8 cellular contexts compared by ENCODE assay signal in genomic region chr11:57310630-57311086, GRCh38. TPM values are rescaled to one million over a fixed set of nuclear protein-coding genes. Genes with fewer than 3 reads are reported as not detected.
DNase-seq lines count a peak whose midpoint lies in the region; ATAC-seq, FAIRE-seq and TF ChIP-seq lines count a peak whose summit lies in the region.

No MANE protein-coding gene starts in this region.

- H2AFZ ChIP-seq in K562 (ENCODE audit: low read depth, low read length) (no peak overlapping the region), HepG2 (ENCODE audit: low read length) (no peak overlapping the region)

- in situ Hi-C loops in K562 (cut with MboI) (no loop called here), HepG2 (cut with HindIII; ENCODE audit: extremely low pct_ligation_motif_present, low pct_unique_long_range_greater_than_20kb) (no loop called here), GM13976 (cut with MboI; ENCODE audit: low sequenced_read_pairs, unreplicated experiment) (no loop called here)

- H3K9ac ChIP-seq in K562 (ENCODE audit: insufficient read depth in 1 of 2, low read depth in 2 of 2, low read length in 2 of 2) (peak overlapping the region; percentile 12 to 19; a peak in 2 of 4 replicates), HepG2 (ENCODE audit: insufficient read depth, low read depth, low read length) (peak overlapping the region; percentile 56)

- TF ChIP-seq RAD21 in K562 (CRISPR knock-in tag; conservative IDR thresholded peaks at IDR 0.05 in 1 of 2, IDR thresholded peaks at IDR 0.05 in 1 of 2) (no peak), HepG2 (CRISPR knock-in tag; IDR thresholded peaks at IDR 0.05) (no peak)

- peaks cover 19% of the 10 kb centered on the region for H4K20me1 ChIP-seq in K562 (replicated peaks; ENCODE audit: control insufficient read depth, insufficient read depth, low read length)
- H4K20me1 ChIP-seq in HepG2 (ENCODE audit: insufficient read depth, low read length) = no peaks in the 10 kb centered on the region

- H3K36me3 ChIP-seq in K562 (ENCODE audit: control insufficient read depth, insufficient read depth, low read length) (peaks cover 66% of the 10 kb centered on the region), HepG2 (replicated peaks in 1 of 2; ENCODE audit: control insufficient read depth in 1 of 2, insufficient read depth in 2 of 2, low read length in 2 of 2) (peaks cover 11 to 16% of the 10 kb centered on the region in 2 experiments; a peak in 4 of 5 replicates), uterus (no peaks in the 10 kb centered on the region)

- TF ChIP-seq CTCF in K562 (IDR thresholded peaks at IDR 0.05 in 2 of 3, conservative IDR thresholded peaks at IDR 0.05 in 1 of 3; ENCODE audit: insufficient read depth in 2 of 3, low read depth in 1 of 3, low read length in 3 of 3) (no peak), HepG2 (CRISPR knock-in tag; IDR thresholded peaks at IDR 0.05) (no peak), uterus (IDR thresholded peaks at IDR 0.05) (no peak), GM13976 (IDR thresholded peaks at IDR 0.05; ENCODE audit: borderline replicate concordance, control extremely low read depth, extremely low read depth, insufficient read depth, missing control alignments) (no peak)

- no peaks in the 10 kb centered on the region for H3K9me3 ChIP-seq in K562 (replicated peaks; ENCODE audit: control insufficient read depth, insufficient read depth, low read depth, low read length)
- H3K9me3 ChIP-seq in HepG2 (ENCODE audit: low read length) = no peaks in the 10 kb centered on the region
- no peaks in the 10 kb centered on the region for H3K9me3 ChIP-seq in uterus

- peaks cover 2% of the 10 kb centered on the region for H3K36me3 Mint-ChIP-seq in activated naive CD8-positive, alpha-beta T cell treated with anti-CD3 and anti-CD28 coated beads, Interleukin-2, amount 10 ng/mL, durations not matched to agents 7 days and 5 days
- peaks cover 20% of the 10 kb centered on the region for H3K36me3 Mint-ChIP-seq in activated naive CD8-positive, alpha-beta T cell treated with anti-CD3 and anti-CD28 coated beads for 36 hours

- no peaks in the 10 kb centered on the region for H3K9me3 Mint-ChIP-seq in activated naive CD8-positive, alpha-beta T cell treated with anti-CD3 and anti-CD28 coated beads, Interleukin-2, amount 10 ng/mL, durations not matched to agents 7 days and 5 days
- H3K9me3 Mint-ChIP-seq in activated naive CD8-positive, alpha-beta T cell treated with anti-CD3 and anti-CD28 coated beads for 36 hours = no peaks in the 10 kb centered on the region

- ATAC-seq in activated naive CD8-positive, alpha-beta T cell treated with anti-CD3 and anti-CD28 coated beads, Interleukin-2, amount 10 ng/mL, durations not matched to agents 7 days and 5 days (ENCODE audit: low read depth) = no peak
- ATAC-seq in K562 (no peak), HepG2 (peak; percentile 7), GM21737 (IDR thresholded peaks at IDR 0.05; ENCODE audit: unreplicated experiment) (no peak)

- H3K27me3 Mint-ChIP-seq in activated naive CD8-positive, alpha-beta T cell treated with anti-CD3 and anti-CD28 coated beads, Interleukin-2, amount 10 ng/mL, durations not matched to agents 7 days and 5 days = no peaks in the 10 kb centered on the region
- H3K27me3 Mint-ChIP-seq in activated naive CD8-positive, alpha-beta T cell treated with anti-CD3 and anti-CD28 coated beads for 36 hours = no peaks in the 10 kb centered on the region

- intact Hi-C loops in K562 (cut with micrococcal nuclease) (loop anchor here (1.0 kb wide), 1 partner anchor 12 kb away; no protein-coding TSS in a partner anchor), HepG2 (cut with micrococcal nuclease; ENCODE audit: unreplicated experiment) (loop anchor here (1.0 kb wide), 1 partner anchor 15 kb away; no protein-coding TSS in a partner anchor), uterus (cut with DNase I; ENCODE audit: low total_unique reads) (no loop called here)

- H3K27ac Mint-ChIP-seq in activated naive CD8-positive, alpha-beta T cell treated with anti-CD3 and anti-CD28 coated beads, Interleukin-2, amount 10 ng/mL, durations not matched to agents 7 days and 5 days = peak overlapping the region; percentile 9
- H3K27ac Mint-ChIP-seq in activated naive CD8-positive, alpha-beta T cell treated with anti-CD3 and anti-CD28 coated beads for 36 hours = no peak overlapping the region

- WGBS in K562 (ENCODE audit: insufficient coverage, low coverage, missing lambda C conversion rate) = 62% methylated on average over 6 of the region's 6 CpGs
- 40% methylated on average over 4 of the region's 6 CpGs for WGBS in HepG2 (ENCODE audit: low lambda C conversion rate)

- CTCF ChIA-PET in K562 (lab: Yijun Ruan, JAX; ENCODE audit: low intra/inter-chr PET ratio) (no interaction called here), HepG2 (lab: Yijun Ruan, JAX; ENCODE audit: low intra/inter-chr PET ratio, low total read pairs) (no interaction called here)

- TF ChIP-seq EP300 in K562 (IDR thresholded peaks at IDR 0.05; ENCODE audit: low read length) (no peak), HepG2 (IDR thresholded peaks at IDR 0.05; ENCODE audit: low read depth in 2 of 2, low read length in 2 of 2) (0 out of 4 replicates have a peak, but pooled peaks of 1 of the 2 experiments have one; percentile 47), HepG2 (CRISPR knock-in tag; IDR thresholded peaks at IDR 0.05; ENCODE audit: borderline replicate concordance) (no peak)

- H3K4me1 ChIP-seq in K562 (replicated peaks in 1 of 2; ENCODE audit: control insufficient read depth in 2 of 2, insufficient read depth in 2 of 2, low read length in 2 of 2) (peaks cover 16 to 45% of the 10 kb centered on the region in 2 experiments), HepG2 (ENCODE audit: insufficient read depth, low read length) (peaks cover 71% of the 10 kb centered on the region), uterus (peaks cover 13 to 22% of the 10 kb centered on the region in 2 donors)

- H3K27ac ChIP-seq in K562 (ENCODE audit: extremely low read depth, low read depth, low read length) = peak overlapping the region; percentile 51; the same call in 2 of the 3 replicates
- H3K27ac ChIP-seq in HepG2 (ENCODE audit: extremely low read length, insufficient read depth, low read length) = peak overlapping the region; percentile 48
- peak overlapping the region; percentile 91 to 95 for H3K27ac ChIP-seq in uterus

- peak overlapping the region; percentile 48 for H3K4me2 ChIP-seq in K562 (ENCODE audit: insufficient read depth, low read length)
- peak overlapping the region; percentile 84 for H3K4me2 ChIP-seq in HepG2 (ENCODE audit: low read depth, low read length)

- peaks cover 7% of the 10 kb centered on the region for H3K9me1 ChIP-seq in K562 (ENCODE audit: control insufficient read depth, insufficient read depth, low read length)

- H3K27me3 ChIP-seq in K562 (ENCODE audit: control insufficient read depth in 2 of 2, insufficient read depth in 2 of 2, low read length in 2 of 2) (no peaks in the 10 kb centered on the region), HepG2 (ENCODE audit: control insufficient read depth in 1 of 2, insufficient read depth in 2 of 2, low read length in 2 of 2) (no peaks in the 10 kb centered on the region), uterus (no peaks in the 10 kb centered on the region)

- FAIRE-seq in K562 (lab: Jason Lieb, UNC) (no peak), HepG2 (lab: Jason Lieb, UNC) (peak; percentile 36)

- TF ChIP-seq POLR2A in K562 (conservative IDR thresholded peaks at IDR 0.05) (no peak), HepG2 (IDR thresholded peaks at IDR 0.05; ENCODE audit: insufficient read depth in 1 of 2, low read depth in 2 of 2, low read length in 2 of 2) (no peak), uterus (IDR thresholded peaks at IDR 0.05) (no peak)

- peaks cover 4% of the 10 kb centered on the region; the same call in 2 of the 3 replicates for H3K79me2 ChIP-seq in K562 (ENCODE audit: control insufficient read depth, insufficient read depth, low read length)
- no peaks in the 10 kb centered on the region for H3K79me2 ChIP-seq in HepG2 (ENCODE audit: insufficient read depth, low read length)

- BruUV-seq in K562 (replicated peaks; lab: Mats Ljungman, UMichigan) = no TSS peak
- BruUV-seq in HepG2 (replicated peaks; lab: Mats Ljungman, UMichigan) = no TSS peak

- DNase-seq in activated naive CD8-positive, alpha-beta T cell treated with anti-CD3 and anti-CD28 coated beads, Interleukin-2, amount 10 ng/mL, durations not matched to agents 7 days and 5 days = no peak
- DNase-seq in activated naive CD8-positive, alpha-beta T cell treated with anti-CD3 and anti-CD28 coated beads for 36 hours = no peak
- no peak for DNase-seq in K562 (ENCODE audit: extremely low read depth in 1 of 4, low spot score in 3 of 4)
- peak; percentile 78 for DNase-seq in HepG2 (ENCODE audit: low spot score)
- peak in 1 of 2 donors; percentile 73 for DNase-seq in uterus
- DNase-seq in activated CD8-positive, alpha-beta memory T cell treated with anti-CD3 and anti-CD28 coated beads for 24 hours = no peak
- no peak for DNase-seq in GM13976 (ENCODE audit: low spot score)

- H3K4me3 ChIP-seq in K562 (peak overlapping the region; percentile 37), HepG2 (replicated peaks in 1 of 3; ENCODE audit: insufficient read depth in 1 of 3, low read depth in 2 of 3, low read length in 3 of 3) (peak overlapping the region; percentile 45 to 73 (median 57); a peak in 5 of 6 replicates), uterus (peak overlapping the region; percentile 51 to 55)

- peaks cover 15% of the 10 kb centered on the region for H3K4me1 Mint-ChIP-seq in activated naive CD8-positive, alpha-beta T cell treated with anti-CD3 and anti-CD28 coated beads, Interleukin-2, amount 10 ng/mL, durations not matched to agents 7 days and 5 days
- H3K4me1 Mint-ChIP-seq in activated naive CD8-positive, alpha-beta T cell treated with anti-CD3 and anti-CD28 coated beads for 36 hours = peaks cover 9% of the 10 kb centered on the region

- H3K4me3 Mint-ChIP-seq in activated naive CD8-positive, alpha-beta T cell treated with anti-CD3 and anti-CD28 coated beads, Interleukin-2, amount 10 ng/mL, durations not matched to agents 7 days and 5 days = peak overlapping the region; percentile 79
- no peak overlapping the region for H3K4me3 Mint-ChIP-seq in activated naive CD8-positive, alpha-beta T cell treated with anti-CD3 and anti-CD28 coated beads for 36 hours

- POLR2A ChIA-PET in activated naive CD8-positive, alpha-beta T cell treated with anti-CD3 and anti-CD28 coated beads, Interleukin-2, amount 10 ng/mL, durations not matched to agents 7 days and 5 days (lab: Charles Lee) = interaction anchor here (2.1 kb wide), 1 partner anchor 15 kb away, joined by 25 read pairs; the partner anchor contains the start of gene TNKS1BP1
- POLR2A ChIA-PET in K562 (lab: Yijun Ruan, JAX) (interaction anchor here (0.9 to 5.0 kb wide), 3 partner anchors 12 to 75 kb away, joined by 3 to 68 read pairs (median 5); partner anchors contain the start of gene TNKS1BP1), HepG2 (lab: Yijun Ruan, JAX) (interaction anchor here (0.7 to 3.1 kb wide), 3 partner anchors 11 to 41 kb away, joined by 3 to 38 read pairs (median 33); partner anchors contain the start of gene TNKS1BP1)

RNA-seq across cellular contexts. Expression of gene TNKS1BP1, which starts 14.1 kb away (rescaled TPM):
- 10 to 100 TPM; 15.7 to 18.0 TPM for total RNA-seq in activated naive CD8-positive, alpha-beta T cell treated with anti-CD3 and anti-CD28 coated beads, Interleukin-2, amount 10 ng/mL, durations not matched to agents 7 days and 5 days
- total RNA-seq in activated naive CD8-positive, alpha-beta T cell treated with anti-CD3 and anti-CD28 coated beads for 36 hours = 10 to 100 TPM; 20.8 to 22.1 TPM
- total RNA-seq in K562 (2011; cell fraction: chromatin; rRNA removed; ENCODE audit: low replicate concordance) = 28.6 and 47.8 TPM in 2 replicates
- 20.5 and 22.4 TPM in 2 replicates for total RNA-seq in K562 (2011; cell fraction: nucleolus; rRNA removed)
- 30.6 and 31.7 TPM in 2 replicates for total RNA-seq in K562 (2011; cell fraction: nucleoplasm; rRNA removed)
- total RNA-seq in K562 (2014; rRNA removed) (16.2 and 20.2 TPM in 2 replicates), K562 (2014; rRNA removed; fragmentation: Illumina TruSeq; extraction: Trizol) (10.9 and 11.2 TPM in 2 replicates), K562 (2015; rRNA removed; fragmentation: Illumina TruSeq; extraction: Trizol) (8.0 and 10.3 TPM in 2 replicates), K562 (2021) (35.0 and 47.2 TPM in 2 replicates), HepG2 (2016; rRNA removed; fragmentation: Illumina TruSeq; extraction: Trizol) (12.2 and 13.7 TPM in 2 replicates), uterus (100 to 1,000 TPM in 1 of 4 donors, 10 to 100 TPM in 3; 22.5 to 269 (median 70.8) TPM)
- polyA plus RNA-seq in K562 (2011; rRNA removed) (7.3 and 14.1 TPM in 2 replicates), K562 (2014; fragmentation: Illumina TruSeq; extraction: Trizol) (29.9 and 31.4 TPM in 2 replicates), K562 (2014; fragmentation: Nextera tagmentation; extraction: Ambion mirVana) (1 to 10 TPM; 1.1 to 1.2 TPM), K562 (2014; rRNA removed) (19.5 and 23.8 TPM in 2 replicates), HepG2 (2011; rRNA removed) (15.0 and 15.5 TPM in 2 replicates)
- polyA plus RNA-seq in K562 (2011; cell fraction: cytosol; rRNA removed) = 11.4 and 12.5 TPM in 2 replicates
- polyA plus RNA-seq in K562 (2011; cell fraction: nucleus; rRNA removed) = 34.2 and 50.1 TPM in 2 replicates
- polyA plus RNA-seq in K562 (2012) = 17.5 and 28.9 TPM in 2 replicates
- polyA minus RNA-seq in K562 (2011; rRNA and poly(A)+ RNA removed) = 13.6 and 14.5 TPM in 2 replicates
- 13.8 and 18.3 TPM in 2 replicates for polyA minus RNA-seq in K562 (2011; cell fraction: cytosol; rRNA and poly(A)+ RNA removed)
- 8.2 and 11.6 TPM in 2 replicates for polyA minus RNA-seq in K562 (2011; cell fraction: nucleus; rRNA and poly(A)+ RNA removed)
- 1.2 and 1.4 TPM in 2 replicates for total RNA-seq in HepG2 (2016; cell fraction: cytosol; rRNA removed; fragmentation: Illumina TruSeq; extraction: Trizol; ENCODE audit: low read depth)
- 9.9 and 16.7 TPM in 2 replicates for total RNA-seq in HepG2 (2016; cell fraction: insoluble cytoplasmic fraction; rRNA removed; fragmentation: Illumina TruSeq; extraction: Trizol)
- total RNA-seq in HepG2 (2016; cell fraction: membrane; rRNA removed; fragmentation: Illumina TruSeq; extraction: Trizol) = 1.9 and 3.6 TPM in 2 replicates
- 19.5 and 21.4 TPM in 2 replicates for total RNA-seq in HepG2 (2016; cell fraction: nucleus; rRNA removed; fragmentation: Illumina TruSeq; extraction: Trizol)
- polyA plus RNA-seq in HepG2 (2011; cell fraction: cytosol; rRNA removed) = 6.7 and 7.0 TPM in 2 replicates
- 64.2 and 69.6 TPM in 2 replicates for polyA plus RNA-seq in HepG2 (2011; cell fraction: nucleus; rRNA removed)
- polyA plus RNA-seq in HepG2 (2012) = 17.3 and 21.8 TPM in 2 replicates
- 0.26 and 1.5 TPM in 2 replicates for polyA plus RNA-seq in HepG2 (2016; cell fraction: cytosol; fragmentation: Illumina TruSeq; extraction: Trizol; ENCODE audit: low read depth)
- polyA plus RNA-seq in HepG2 (2016; cell fraction: insoluble cytoplasmic fraction; fragmentation: Illumina TruSeq; extraction: Trizol; ENCODE audit: low read depth) = 13.8 and 16.2 TPM in 2 replicates
- polyA plus RNA-seq in HepG2 (2016; cell fraction: membrane; fragmentation: Illumina TruSeq; extraction: Trizol; ENCODE audit: low read depth) = 2.1 and 3.5 TPM in 2 replicates
- 46.6 and 51.1 TPM in 2 replicates for polyA plus RNA-seq in HepG2 (2016; cell fraction: nucleus; fragmentation: Illumina TruSeq; extraction: Trizol; ENCODE audit: insufficient read depth, low read depth)
- polyA minus RNA-seq in HepG2 (2011; rRNA and poly(A)+ RNA removed; ENCODE audit: low replicate concordance) = 33.6 and 51.4 TPM in 2 replicates
- 7.7 and 9.8 TPM in 2 replicates for polyA minus RNA-seq in HepG2 (2011; cell fraction: cytosol; rRNA and poly(A)+ RNA removed)
- 22.8 and 23.6 TPM in 2 replicates for polyA minus RNA-seq in HepG2 (2011; cell fraction: nucleus; rRNA and poly(A)+ RNA removed)

RNA-seq across cellular contexts. Expression of gene SSRP1, which starts 25.0 kb away (rescaled TPM):
- total RNA-seq in activated naive CD8-positive, alpha-beta T cell treated with anti-CD3 and anti-CD28 coated beads, Interleukin-2, amount 10 ng/mL, durations not matched to agents 7 days and 5 days = 100 to 1,000 TPM; 127 to 130 TPM
- total RNA-seq in activated naive CD8-positive, alpha-beta T cell treated with anti-CD3 and anti-CD28 coated beads for 36 hours = 100 to 1,000 TPM; 318 to 332 TPM
- 63.0 and 84.0 TPM in 2 replicates for total RNA-seq in K562 (2011; cell fraction: chromatin; rRNA removed; ENCODE audit: low replicate concordance)
- total RNA-seq in K562 (2011; cell fraction: nucleolus; rRNA removed) = 50.7 and 51.9 TPM in 2 replicates
- 52.0 and 58.5 TPM in 2 replicates for total RNA-seq in K562 (2011; cell fraction: nucleoplasm; rRNA removed)
- total RNA-seq in K562 (2014; rRNA removed) = 257 and 316 TPM in 2 replicates
- total RNA-seq in K562 (2014; rRNA removed; fragmentation: Illumina TruSeq; extraction: Trizol) = 216 and 243 TPM in 2 replicates
- 259 and 269 TPM in 2 replicates for total RNA-seq in K562 (2015; rRNA removed; fragmentation: Illumina TruSeq; extraction: Trizol)
- 224 and 245 TPM in 2 replicates for total RNA-seq in K562 (2021)
- polyA plus RNA-seq in K562 (2011; rRNA removed) = 232 and 251 TPM in 2 replicates
- 291 and 330 TPM in 2 replicates for polyA plus RNA-seq in K562 (2011; cell fraction: cytosol; rRNA removed)
- 122 and 133 TPM in 2 replicates for polyA plus RNA-seq in K562 (2011; cell fraction: nucleus; rRNA removed)
- polyA plus RNA-seq in K562 (2012) = 172 and 211 TPM in 2 replicates
- 314 and 416 TPM in 2 replicates for polyA plus RNA-seq in K562 (2014; fragmentation: Illumina TruSeq; extraction: Trizol)
- polyA plus RNA-seq in K562 (2014; fragmentation: Nextera tagmentation; extraction: Ambion mirVana) = 10 to 100 TPM; 91.1 to 96.0 TPM
- 224 and 238 TPM in 2 replicates for polyA plus RNA-seq in K562 (2014; rRNA removed)
- polyA minus RNA-seq in K562 (2011; rRNA and poly(A)+ RNA removed) = 224 and 271 TPM in 2 replicates
- polyA minus RNA-seq in K562 (2011; cell fraction: cytosol; rRNA and poly(A)+ RNA removed) = 164 and 173 TPM in 2 replicates
- 25.0 and 46.5 TPM in 2 replicates for polyA minus RNA-seq in K562 (2011; cell fraction: nucleus; rRNA and poly(A)+ RNA removed)
- 129 and 175 TPM in 2 replicates for total RNA-seq in HepG2 (2016; rRNA removed; fragmentation: Illumina TruSeq; extraction: Trizol)
- total RNA-seq in HepG2 (2016; cell fraction: cytosol; rRNA removed; fragmentation: Illumina TruSeq; extraction: Trizol; ENCODE audit: low read depth) = 39.5 and 48.1 TPM in 2 replicates
- total RNA-seq in HepG2 (2016; cell fraction: insoluble cytoplasmic fraction; rRNA removed; fragmentation: Illumina TruSeq; extraction: Trizol) = 132 and 160 TPM in 2 replicates
- 80.0 and 85.8 TPM in 2 replicates for total RNA-seq in HepG2 (2016; cell fraction: membrane; rRNA removed; fragmentation: Illumina TruSeq; extraction: Trizol)
- total RNA-seq in HepG2 (2016; cell fraction: nucleus; rRNA removed; fragmentation: Illumina TruSeq; extraction: Trizol) = 62.2 and 67.3 TPM in 2 replicates
- polyA plus RNA-seq in HepG2 (2011; rRNA removed) = 86.4 and 93.6 TPM in 2 replicates
- 92.2 and 107 TPM in 2 replicates for polyA plus RNA-seq in HepG2 (2011; cell fraction: cytosol; rRNA removed)
- 43.4 and 45.7 TPM in 2 replicates for polyA plus RNA-seq in HepG2 (2011; cell fraction: nucleus; rRNA removed)
- 66.6 and 80.8 TPM in 2 replicates for polyA plus RNA-seq in HepG2 (2012)
- 42.7 and 45.8 TPM in 2 replicates for polyA plus RNA-seq in HepG2 (2016; cell fraction: cytosol; fragmentation: Illumina TruSeq; extraction: Trizol; ENCODE audit: low read depth)
- polyA plus RNA-seq in HepG2 (2016; cell fraction: insoluble cytoplasmic fraction; fragmentation: Illumina TruSeq; extraction: Trizol; ENCODE audit: low read depth) = 210 and 213 TPM in 2 replicates
- polyA plus RNA-seq in HepG2 (2016; cell fraction: membrane; fragmentation: Illumina TruSeq; extraction: Trizol; ENCODE audit: low read depth) = 68.1 and 80.7 TPM in 2 replicates
- 109 and 126 TPM in 2 replicates for polyA plus RNA-seq in HepG2 (2016; cell fraction: nucleus; fragmentation: Illumina TruSeq; extraction: Trizol; ENCODE audit: insufficient read depth, low read depth)
- polyA minus RNA-seq in HepG2 (2011; rRNA and poly(A)+ RNA removed; ENCODE audit: low replicate concordance) = 177 and 420 TPM in 2 replicates
- 65.8 and 69.2 TPM in 2 replicates for polyA minus RNA-seq in HepG2 (2011; cell fraction: cytosol; rRNA and poly(A)+ RNA removed)
- 20.9 and 25.1 TPM in 2 replicates for polyA minus RNA-seq in HepG2 (2011; cell fraction: nucleus; rRNA and poly(A)+ RNA removed)
- total RNA-seq in uterus = 100 to 1,000 TPM in 1 of 4 donors, 10 to 100 TPM in 3; 29.4 to 115 (median 75.3) TPM

RNA-seq across cellular contexts. Expression of gene P2RX3, which starts 27.5 kb away (rescaled TPM):
- not detected for total RNA-seq in activated naive CD8-positive, alpha-beta T cell treated with anti-CD3 and anti-CD28 coated beads, Interleukin-2, amount 10 ng/mL, durations not matched to agents 7 days and 5 days
- total RNA-seq in activated naive CD8-positive, alpha-beta T cell treated with anti-CD3 and anti-CD28 coated beads for 36 hours = not detected
- not detected in 2 replicates for total RNA-seq in K562 (2011; cell fraction: chromatin; rRNA removed; ENCODE audit: low replicate concordance)
- not detected in 2 replicates for total RNA-seq in K562 (2011; cell fraction: nucleolus; rRNA removed)
- total RNA-seq in K562 (2011; cell fraction: nucleoplasm; rRNA removed) = not detected in 2 replicates
- total RNA-seq in K562 (2014; rRNA removed) (not detected in 2 replicates), K562 (2014; rRNA removed; fragmentation: Illumina TruSeq; extraction: Trizol) (not detected in 2 replicates), K562 (2015; rRNA removed; fragmentation: Illumina TruSeq; extraction: Trizol) (not detected in 2 replicates), K562 (2021) (not detected in 2 replicates), HepG2 (2016; rRNA removed; fragmentation: Illumina TruSeq; extraction: Trizol) (not detected in 2 replicates), uterus (under 1 TPM in 1 of 4 donors, not detected in 3; 0.69 TPM)
- polyA plus RNA-seq in K562 (2011; rRNA removed) (not detected in 2 replicates), K562 (2014; fragmentation: Illumina TruSeq; extraction: Trizol) (not detected in 2 replicates), K562 (2014; fragmentation: Nextera tagmentation; extraction: Ambion mirVana) (not detected), K562 (2014; rRNA removed) (not detected in 2 replicates), HepG2 (2011; rRNA removed) (0.08 and 0.20 TPM in 2 replicates)
- 0.07 TPM in 1 of 2 replicates, not detected in the other for polyA plus RNA-seq in K562 (2011; cell fraction: cytosol; rRNA removed)
- polyA plus RNA-seq in K562 (2011; cell fraction: nucleus; rRNA removed) = not detected in 2 replicates
- polyA plus RNA-seq in K562 (2012) = not detected in 2 replicates
- not detected in 2 replicates for polyA minus RNA-seq in K562 (2011; rRNA and poly(A)+ RNA removed)
- polyA minus RNA-seq in K562 (2011; cell fraction: cytosol; rRNA and poly(A)+ RNA removed) = not detected in 2 replicates
- not detected in 2 replicates for polyA minus RNA-seq in K562 (2011; cell fraction: nucleus; rRNA and poly(A)+ RNA removed)
- total RNA-seq in HepG2 (2016; cell fraction: cytosol; rRNA removed; fragmentation: Illumina TruSeq; extraction: Trizol; ENCODE audit: low read depth) = not detected in 2 replicates
- total RNA-seq in HepG2 (2016; cell fraction: insoluble cytoplasmic fraction; rRNA removed; fragmentation: Illumina TruSeq; extraction: Trizol) = not detected in 2 replicates
- total RNA-seq in HepG2 (2016; cell fraction: membrane; rRNA removed; fragmentation: Illumina TruSeq; extraction: Trizol) = not detected in 2 replicates
- not detected in 2 replicates for total RNA-seq in HepG2 (2016; cell fraction: nucleus; rRNA removed; fragmentation: Illumina TruSeq; extraction: Trizol)
- polyA plus RNA-seq in HepG2 (2011; cell fraction: cytosol; rRNA removed) = 0.05 and 0.13 TPM in 2 replicates
- polyA plus RNA-seq in HepG2 (2011; cell fraction: nucleus; rRNA removed) = 0.31 and 0.35 TPM in 2 replicates
- 0.13 TPM in 1 of 2 replicates, not detected in the other for polyA plus RNA-seq in HepG2 (2012)
- polyA plus RNA-seq in HepG2 (2016; cell fraction: cytosol; fragmentation: Illumina TruSeq; extraction: Trizol; ENCODE audit: low read depth) = not detected in 2 replicates
- not detected in 2 replicates for polyA plus RNA-seq in HepG2 (2016; cell fraction: insoluble cytoplasmic fraction; fragmentation: Illumina TruSeq; extraction: Trizol; ENCODE audit: low read depth)
- not detected in 2 replicates for polyA plus RNA-seq in HepG2 (2016; cell fraction: membrane; fragmentation: Illumina TruSeq; extraction: Trizol; ENCODE audit: low read depth)
- not detected in 2 replicates for polyA plus RNA-seq in HepG2 (2016; cell fraction: nucleus; fragmentation: Illumina TruSeq; extraction: Trizol; ENCODE audit: insufficient read depth, low read depth)
- 0.21 TPM in 1 of 2 replicates, not detected in the other for polyA minus RNA-seq in HepG2 (2011; rRNA and poly(A)+ RNA removed; ENCODE audit: low replicate concordance)
- not detected in 2 replicates for polyA minus RNA-seq in HepG2 (2011; cell fraction: cytosol; rRNA and poly(A)+ RNA removed)
- 0.26 TPM in 1 of 2 replicates, not detected in the other for polyA minus RNA-seq in HepG2 (2011; cell fraction: nucleus; rRNA and poly(A)+ RNA removed)
